Comparison of ENCODE assay signal across 4 cellular contexts in genomic region chr1:223635236-223635635, GRCh38.
TF ChIP-seq lines count a peak whose summit lies in the region.

No MANE protein-coding gene starts in this region.

TF ChIP-seq in liver, 16 proteins besides CTCF, POLR2A, EP300 and RAD21 (continues in another document):
- TF ChIP-seq MAX (IDR thresholded peaks at IDR 0.05) (no peak), FOXA2 (IDR thresholded peaks at IDR 0.05) (peak; percentile 79), HNF4G (IDR thresholded peaks at IDR 0.05) (no peak), NR2F2 (IDR thresholded peaks at IDR 0.05) (no peak), SP1 (IDR thresholded peaks at IDR 0.05) (peak; percentile 88), REST (IDR thresholded peaks at IDR 0.05) (no peak), FOXA1 (IDR thresholded peaks at IDR 0.05) (peak; percentile 70), TAF1 (conservative IDR thresholded peaks at IDR 0.05) (no peak), HNF4A (conservative IDR thresholded peaks at IDR 0.05) (peak; percentile 71 to 77), RXRA (IDR thresholded peaks at IDR 0.05) (peak; percentile 66 to 71), GABPA (IDR thresholded peaks at IDR 0.05 in 1 of 2, conservative IDR thresholded peaks at IDR 0.05 in 1 of 2) (no peak), ATF3 (IDR thresholded peaks at IDR 0.05) (peak; percentile 17), YY1 (IDR thresholded peaks at IDR 0.05) (peak; percentile 42), EGR1 (IDR thresholded peaks at IDR 0.05; ENCODE audit: low read depth in 2 of 2) (no peak)

TF ChIP-seq in HepG2, 621 proteins besides CTCF, POLR2A, EP300 and RAD21 (continues in another document):
- TF ChIP-seq TIGD3 (CRISPR knock-in tag; IDR thresholded peaks at IDR 0.05; ENCODE audit: borderline replicate concordance): no peak
- TF ChIP-seq PCBP2 (optimal IDR thresholded peaks at IDR 0.05; ENCODE audit: low read depth, low read length, poor library complexity, severe bottlenecking): no peak
- no peak for TF ChIP-seq JUND (CRISPR knock-in tag; IDR thresholded peaks at IDR 0.05)
- TF ChIP-seq MBD4 (IDR thresholded peaks at IDR 0.05; ENCODE audit: borderline replicate concordance, low read length): no peak
- TF ChIP-seq GMEB2 (CRISPR knock-in tag; IDR thresholded peaks at IDR 0.05; ENCODE audit: low read depth): no peak
- no peak for TF ChIP-seq ZNF556 (CRISPR knock-in tag; IDR thresholded peaks at IDR 0.05; ENCODE audit: borderline replicate concordance)
- TF ChIP-seq IRF1 (CRISPR knock-in tag; IDR thresholded peaks at IDR 0.05; ENCODE audit: low read depth): no peak

TF ChIP-seq in GM12891, 5 proteins besides CTCF, POLR2A, EP300 and RAD21:
- no peak for TF ChIP-seq TAF1 (IDR thresholded peaks at IDR 0.05; ENCODE audit: low read depth, low read length)
- no peak for TF ChIP-seq POLR2AphosphoS5 (IDR thresholded peaks at IDR 0.05; ENCODE audit: low read depth, low read length)
- no peak for TF ChIP-seq SPI1 (IDR thresholded peaks at IDR 0.05; ENCODE audit: low read depth, low read length)
- TF ChIP-seq POU2F2 (IDR thresholded peaks at IDR 0.05; ENCODE audit: low read depth, low read length): no peak
- TF ChIP-seq PAX5 (IDR thresholded peaks at IDR 0.05; ENCODE audit: insufficient read depth, low read length, severe bottlenecking): no peak

TF ChIP-seq in SK-N-SH treated with all-trans-retinoic acid at 6 μM for 48 hours, 23 proteins besides CTCF, POLR2A, EP300 and RAD21:
- TF ChIP-seq OSR1 (CRISPR knock-in tag; IDR thresholded peaks at IDR 0.05): no peak
- TF ChIP-seq ARNTL (CRISPR knock-in tag; IDR thresholded peaks at IDR 0.05; ENCODE audit: borderline replicate concordance, low read depth): no peak
- no peak for TF ChIP-seq SNAI2 (CRISPR knock-in tag; IDR thresholded peaks at IDR 0.05)
- TF ChIP-seq ZFP30 (CRISPR knock-in tag; IDR thresholded peaks at IDR 0.05): no peak
- no peak for TF ChIP-seq TOX (CRISPR knock-in tag; IDR thresholded peaks at IDR 0.05; ENCODE audit: borderline replicate concordance)
- no peak for TF ChIP-seq ESRRG (CRISPR knock-in tag; IDR thresholded peaks at IDR 0.05)
- no peak for TF ChIP-seq CSDC2 (CRISPR knock-in tag; IDR thresholded peaks at IDR 0.05)
- TF ChIP-seq PATZ1 (CRISPR knock-in tag; IDR thresholded peaks at IDR 0.05; ENCODE audit: borderline replicate concordance): no peak
- TF ChIP-seq CREB5 (CRISPR knock-in tag; IDR thresholded peaks at IDR 0.05; ENCODE audit: low read depth): no peak
- TF ChIP-seq POU6F1 (CRISPR knock-in tag; IDR thresholded peaks at IDR 0.05; ENCODE audit: borderline replicate concordance, low read depth): no peak
- TF ChIP-seq RARB (CRISPR knock-in tag; IDR thresholded peaks at IDR 0.05): no peak
- no peak for TF ChIP-seq ISL1 (CRISPR knock-in tag; IDR thresholded peaks at IDR 0.05)
- TF ChIP-seq ZNF70 (CRISPR knock-in tag; IDR thresholded peaks at IDR 0.05): no peak
- no peak for TF ChIP-seq TCF4 (CRISPR knock-in tag; IDR thresholded peaks at IDR 0.05; ENCODE audit: borderline replicate concordance)
- no peak for TF ChIP-seq TSHZ2 (CRISPR knock-in tag; IDR thresholded peaks at IDR 0.05)
